ENCODE assay signal across 12 cellular contexts in the genomic region with DNA sequence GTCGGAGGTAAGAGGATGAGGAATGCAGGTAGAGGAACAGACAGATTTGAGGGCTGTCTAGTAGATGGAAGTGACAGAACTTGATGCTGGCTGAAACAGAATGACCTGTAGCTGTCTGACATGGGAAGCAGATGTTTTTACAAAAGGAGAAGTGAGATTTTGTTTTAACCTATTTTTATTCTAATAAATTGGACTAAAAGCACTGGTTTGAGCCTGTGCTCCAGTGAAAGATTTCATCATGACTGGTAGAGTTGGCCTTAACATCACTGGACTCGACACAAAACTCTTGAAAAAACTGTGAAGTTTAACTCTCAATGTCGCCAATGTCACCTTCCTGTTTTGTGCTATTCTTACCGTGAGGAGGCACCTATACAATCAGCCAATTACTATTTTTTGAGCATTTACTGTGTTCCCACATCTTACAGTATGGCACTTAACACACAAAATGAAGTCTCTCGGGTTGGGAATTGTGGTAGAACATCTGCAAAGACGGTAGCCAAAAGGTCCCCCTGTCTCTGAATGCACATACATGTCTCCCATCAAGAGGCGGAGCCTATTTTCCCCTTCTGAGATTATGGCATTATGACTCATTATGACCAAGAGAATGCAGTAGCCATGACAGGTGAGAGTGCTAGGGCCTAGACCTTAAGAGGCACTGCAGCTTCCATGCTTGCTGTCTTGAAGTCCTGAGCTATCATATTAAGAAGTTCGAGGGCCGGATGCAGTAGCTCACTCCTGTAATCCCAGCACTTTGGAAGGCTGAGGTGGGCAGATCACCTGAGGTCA.
DNase-seq lines count a peak whose midpoint lies in the region; ATAC-seq and TF ChIP-seq lines count a peak whose summit lies in the region.
"Had no signal": no experiment of that assay in that cellular context is flagged by ENCODE, and none has a peak within 500 bp of the region (broad histone marks: within the 10 kb centered on the region; RNA-seq: fewer than 3 reads in every experiment).

No MANE protein-coding gene starts in this region.

- ATAC-seq in GM18511 (IDR thresholded peaks at IDR 0.05; ENCODE audit: unreplicated experiment) (peak; percentile 77), GM21825 (IDR thresholded peaks at IDR 0.05; ENCODE audit: unreplicated experiment) (peak; percentile 68), HG03521 (IDR thresholded peaks at IDR 0.05; ENCODE audit: unreplicated experiment) (peak; percentile 53), SK-N-SH treated with all-trans-retinoic acid at 6 μM for 48 hours (no peak)
- ATAC-seq: natural killer cell treated with Interleukin-12 subunit alpha and Interleukin-12 subunit beta and Interleukin-15 and Interleukin-18, amount 100 ng/mL, for 72 hours had no signal

- WGBS in esophagus squamous epithelium, 2 donors: 78 to 83% methylated on average over 9 of the region's 9 CpGs

- no peaks in the 10 kb centered on the region for H3K36me3 ChIP-seq in esophagus squamous epithelium

- TF ChIP-seq CTCF in esophagus squamous epithelium (IDR thresholded peaks at IDR 0.05): no peak

- no peak overlapping the region for H3K27ac ChIP-seq in esophagus squamous epithelium

- no peak overlapping the region for H3K4me3 ChIP-seq in esophagus squamous epithelium

- intact Hi-C loops in head of caudate nucleus (cut with DNase I) (no loop called here), esophagus squamous epithelium (cut with DNase I) (no loop called here)

- H3K27me3 ChIP-seq in esophagus squamous epithelium: no peaks in the 10 kb centered on the region

- H3K4me1 ChIP-seq in esophagus squamous epithelium: peaks cover 0 to 19% (median 0%) of the 10 kb centered on the region in 3 donors

- H3K9me3 ChIP-seq in esophagus squamous epithelium: no peaks in the 10 kb centered on the region
- H3K9me3 ChIP-seq: SK-N-SH had no signal

- DNase-seq in kidney glomerular epithelial cell (lab: John Stamatoyannopoulos, UW): peak; percentile 35
- DNase-seq in head of caudate nucleus: no peak
- DNase-seq in esophagus squamous epithelium (lab: John Stamatoyannopoulos, UW): no peak
- no peak for DNase-seq in islet precursor cell
- DNase-seq: hypothalamus, NCI-H1436 treated with DMSO at 0.1 percent for 48 hours, SK-N-SH had no signal

- no peak for TF ChIP-seq POLR2A in esophagus squamous epithelium (IDR thresholded peaks at IDR 0.05)

TF ChIP-seq in SK-N-SH treated with all-trans-retinoic acid at 6 μM for 48 hours, 23 proteins besides CTCF, POLR2A, EP300 and RAD21:
- no peak for TF ChIP-seq BACH2 (CRISPR knock-in tag; IDR thresholded peaks at IDR 0.05; ENCODE audit: borderline replicate concordance)
- no peak for TF ChIP-seq ZFP3 (CRISPR knock-in tag; IDR thresholded peaks at IDR 0.05)
- no peak for TF ChIP-seq GLIS3 (CRISPR knock-in tag; IDR thresholded peaks at IDR 0.05)
- no peak for TF ChIP-seq SNAI2 (CRISPR knock-in tag; IDR thresholded peaks at IDR 0.05)
- no peak for TF ChIP-seq ZC3H10 (CRISPR knock-in tag; IDR thresholded peaks at IDR 0.05)
- no peak for TF ChIP-seq RARB (CRISPR knock-in tag; IDR thresholded peaks at IDR 0.05)
- no peak for TF ChIP-seq TOX (CRISPR knock-in tag; IDR thresholded peaks at IDR 0.05; ENCODE audit: borderline replicate concordance)
- TF ChIP-seq, protein P1, sequence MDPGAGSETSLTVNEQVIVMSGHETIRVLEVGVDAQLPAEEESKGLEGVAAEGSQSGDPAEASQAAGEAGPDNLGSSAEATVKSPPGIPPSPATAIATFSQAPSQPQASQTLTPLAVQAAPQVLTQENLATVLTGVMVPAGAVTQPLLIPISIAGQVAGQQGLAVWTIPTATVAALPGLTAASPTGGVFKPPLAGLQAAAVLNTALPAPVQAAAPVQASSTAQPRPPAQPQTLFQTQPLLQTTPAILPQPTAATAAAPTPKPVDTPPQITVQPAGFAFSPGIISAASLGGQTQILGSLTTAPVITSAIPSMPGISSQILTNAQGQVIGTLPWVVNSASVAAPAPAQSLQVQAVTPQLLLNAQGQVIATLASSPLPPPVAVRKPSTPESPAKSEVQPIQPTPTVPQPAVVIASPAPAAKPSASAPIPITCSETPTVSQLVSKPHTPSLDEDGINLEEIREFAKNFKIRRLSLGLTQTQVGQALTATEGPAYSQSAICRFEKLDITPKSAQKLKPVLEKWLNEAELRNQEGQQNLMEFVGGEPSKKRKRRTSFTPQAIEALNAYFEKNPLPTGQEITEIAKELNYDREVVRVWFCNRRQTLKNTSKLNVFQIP (CRISPR knock-in tag; IDR thresholded peaks at IDR 0.05; ENCODE audit: borderline replicate concordance, low read depth): no peak
- TF ChIP-seq ISL1 (CRISPR knock-in tag; IDR thresholded peaks at IDR 0.05): no peak
- no peak for TF ChIP-seq TCF4 (CRISPR knock-in tag; IDR thresholded peaks at IDR 0.05; ENCODE audit: borderline replicate concordance)
- TF ChIP-seq OSR1 (CRISPR knock-in tag; IDR thresholded peaks at IDR 0.05): no peak
- TF ChIP-seq, protein P2, sequence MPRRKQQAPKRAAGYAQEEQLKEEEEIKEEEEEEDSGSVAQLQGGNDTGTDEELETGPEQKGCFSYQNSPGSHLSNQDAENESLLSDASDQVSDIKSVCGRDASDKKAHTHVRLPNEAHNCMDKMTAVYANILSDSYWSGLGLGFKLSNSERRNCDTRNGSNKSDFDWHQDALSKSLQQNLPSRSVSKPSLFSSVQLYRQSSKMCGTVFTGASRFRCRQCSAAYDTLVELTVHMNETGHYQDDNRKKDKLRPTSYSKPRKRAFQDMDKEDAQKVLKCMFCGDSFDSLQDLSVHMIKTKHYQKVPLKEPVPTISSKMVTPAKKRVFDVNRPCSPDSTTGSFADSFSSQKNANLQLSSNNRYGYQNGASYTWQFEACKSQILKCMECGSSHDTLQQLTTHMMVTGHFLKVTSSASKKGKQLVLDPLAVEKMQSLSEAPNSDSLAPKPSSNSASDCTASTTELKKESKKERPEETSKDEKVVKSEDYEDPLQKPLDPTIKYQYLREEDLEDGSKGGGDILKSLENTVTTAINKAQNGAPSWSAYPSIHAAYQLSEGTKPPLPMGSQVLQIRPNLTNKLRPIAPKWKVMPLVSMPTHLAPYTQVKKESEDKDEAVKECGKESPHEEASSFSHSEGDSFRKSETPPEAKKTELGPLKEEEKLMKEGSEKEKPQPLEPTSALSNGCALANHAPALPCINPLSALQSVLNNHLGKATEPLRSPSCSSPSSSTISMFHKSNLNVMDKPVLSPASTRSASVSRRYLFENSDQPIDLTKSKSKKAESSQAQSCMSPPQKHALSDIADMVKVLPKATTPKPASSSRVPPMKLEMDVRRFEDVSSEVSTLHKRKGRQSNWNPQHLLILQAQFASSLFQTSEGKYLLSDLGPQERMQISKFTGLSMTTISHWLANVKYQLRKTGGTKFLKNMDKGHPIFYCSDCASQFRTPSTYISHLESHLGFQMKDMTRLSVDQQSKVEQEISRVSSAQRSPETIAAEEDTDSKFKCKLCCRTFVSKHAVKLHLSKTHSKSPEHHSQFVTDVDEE (CRISPR knock-in tag; IDR thresholded peaks at IDR 0.05): no peak
- no peak for TF ChIP-seq ZNF70 (CRISPR knock-in tag; IDR thresholded peaks at IDR 0.05)
- TF ChIP-seq, protein P3, sequence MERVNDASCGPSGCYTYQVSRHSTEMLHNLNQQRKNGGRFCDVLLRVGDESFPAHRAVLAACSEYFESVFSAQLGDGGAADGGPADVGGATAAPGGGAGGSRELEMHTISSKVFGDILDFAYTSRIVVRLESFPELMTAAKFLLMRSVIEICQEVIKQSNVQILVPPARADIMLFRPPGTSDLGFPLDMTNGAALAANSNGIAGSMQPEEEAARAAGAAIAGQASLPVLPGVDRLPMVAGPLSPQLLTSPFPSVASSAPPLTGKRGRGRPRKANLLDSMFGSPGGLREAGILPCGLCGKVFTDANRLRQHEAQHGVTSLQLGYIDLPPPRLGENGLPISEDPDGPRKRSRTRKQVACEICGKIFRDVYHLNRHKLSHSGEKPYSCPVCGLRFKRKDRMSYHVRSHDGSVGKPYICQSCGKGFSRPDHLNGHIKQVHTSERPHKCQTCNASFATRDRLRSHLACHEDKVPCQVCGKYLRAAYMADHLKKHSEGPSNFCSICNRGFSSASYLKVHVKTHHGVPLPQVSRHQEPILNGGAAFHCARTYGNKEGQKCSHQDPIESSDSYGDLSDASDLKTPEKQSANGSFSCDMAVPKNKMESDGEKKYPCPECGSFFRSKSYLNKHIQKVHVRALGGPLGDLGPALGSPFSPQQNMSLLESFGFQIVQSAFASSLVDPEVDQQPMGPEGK (CRISPR knock-in tag; IDR thresholded peaks at IDR 0.05; ENCODE audit: borderline replicate concordance): no peak
- TF ChIP-seq ZFP30 (CRISPR knock-in tag; IDR thresholded peaks at IDR 0.05): no peak
- TF ChIP-seq CSDC2 (CRISPR knock-in tag; IDR thresholded peaks at IDR 0.05): no peak
- no peak for TF ChIP-seq ZNF565 (CRISPR knock-in tag; conservative IDR thresholded peaks at IDR 0.05; ENCODE audit: low read depth)
- TF ChIP-seq ARNTL (CRISPR knock-in tag; IDR thresholded peaks at IDR 0.05; ENCODE audit: borderline replicate concordance, low read depth): no peak
